ENCODE assay signal across 1 cellular context in the genomic region with DNA sequence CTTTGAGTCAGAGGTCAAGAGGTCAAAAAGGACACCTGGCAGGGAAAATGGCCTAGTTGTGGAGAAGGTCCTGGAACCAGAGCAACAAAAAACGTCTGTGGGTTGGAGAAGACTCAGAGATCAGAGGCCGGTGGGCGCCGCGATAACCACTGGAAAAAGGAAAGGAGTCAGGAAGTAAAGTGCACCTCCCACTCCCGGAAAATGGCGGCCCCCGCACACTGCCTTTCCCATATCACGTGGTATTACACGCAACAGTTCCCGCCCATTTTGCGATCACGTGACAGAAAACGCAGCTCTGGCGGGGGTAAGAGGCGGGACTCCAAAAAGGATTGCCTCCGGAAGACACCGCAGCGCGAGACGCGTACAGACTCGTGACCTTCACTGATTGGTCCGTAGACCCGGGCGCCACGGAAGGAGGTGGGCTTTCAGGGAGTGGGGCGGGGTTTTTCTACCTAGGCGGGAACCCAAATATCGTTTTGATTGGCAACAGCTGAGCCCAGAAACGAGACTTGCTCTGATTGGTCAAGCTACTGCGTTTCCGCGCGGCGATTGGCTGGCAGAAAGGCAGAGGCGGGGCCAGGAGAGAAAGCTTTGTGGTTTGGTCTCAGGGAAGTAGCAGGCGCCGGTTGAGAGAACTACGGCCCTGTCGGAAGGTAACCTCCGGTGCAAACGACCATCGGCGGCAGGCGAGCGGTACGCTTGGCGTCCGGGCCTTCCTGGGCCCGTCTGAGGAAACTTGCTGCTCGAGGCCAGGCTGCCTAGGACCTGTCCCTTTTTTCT.
TF ChIP-seq lines count a peak whose summit lies in the region.

A gene with protein sequence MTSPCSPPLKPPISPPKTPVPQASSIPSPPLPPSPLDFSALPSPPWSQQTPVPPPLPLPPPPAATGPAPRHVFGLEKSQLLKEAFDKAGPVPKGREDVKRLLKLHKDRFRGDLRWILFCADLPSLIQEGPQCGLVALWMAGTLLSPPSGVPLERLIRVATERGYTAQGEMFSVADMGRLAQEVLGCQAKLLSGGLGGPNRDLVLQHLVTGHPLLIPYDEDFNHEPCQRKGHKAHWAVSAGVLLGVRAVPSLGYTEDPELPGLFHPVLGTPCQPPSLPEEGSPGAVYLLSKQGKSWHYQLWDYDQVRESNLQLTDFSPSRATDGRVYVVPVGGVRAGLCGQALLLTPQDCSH (minus strand): TSS at position 193 of the 780 bp plus-strand sequence. CDS start 674 bp downstream, outside the sequence.

TF ChIP-seq in K562, 482 proteins besides CTCF, POLR2A, EP300 and RAD21 (continued from another document):
- TF ChIP-seq NR4A1 (CRISPR knock-in tag; IDR thresholded peaks at IDR 0.05), result no peak
- peak; percentile 87 for TF ChIP-seq NR4A1 (tag; IDR thresholded peaks at IDR 0.05)
- TF ChIP-seq ELF2 (CRISPR knock-in tag; IDR thresholded peaks at IDR 0.05), result 0 out of 2 replicates have a peak, but pooled peaks have one; percentile 62
- TF ChIP-seq DIDO1 (tag; IDR thresholded peaks at IDR 0.05; ENCODE audit: low read depth), result 0 out of 2 replicates have a peak, but pooled peaks have one; percentile 25
